ENCODE assay signal across 8 cellular contexts in genomic region chr16:85563515-85564276, GRCh38. TPM values are rescaled to one million over a fixed set of nuclear protein-coding genes. Genes with fewer than 3 reads are reported as not detected.
DNase-seq lines count a peak whose midpoint lies in the region; ATAC-seq, FAIRE-seq and TF ChIP-seq lines count a peak whose summit lies in the region.

No MANE protein-coding gene starts in this region.

- peaks cover 61% of the 10 kb centered on the region for H3K4me1 Mint-ChIP-seq in CD8-positive, alpha-beta T cell (ENCODE audit: low read depth)
- peaks cover 37 to 61% (median 42%) of the 10 kb centered on the region in 3 donors for H3K4me1 Mint-ChIP-seq in T-cell

- H3K4me3 ChIP-seq in CD8-positive, alpha-beta T cell (ENCODE audit: low read depth, low read length) = no peak overlapping the region
- H3K4me3 ChIP-seq in pancreas = no peak overlapping the region

- no peaks in the 10 kb centered on the region for H3K27me3 Mint-ChIP-seq in CD8-positive, alpha-beta T cell (ENCODE audit: low read depth)
- H3K27me3 Mint-ChIP-seq in T-cell = no peaks in the 10 kb centered on the region

- H3K9me3 ChIP-seq in CD8-positive, alpha-beta T cell (ENCODE audit: low read length) = no peaks in the 10 kb centered on the region
- H3K9me3 ChIP-seq in pancreas = no peaks in the 10 kb centered on the region

- POLR2A ChIA-PET in CD8-positive, alpha-beta T cell (lab: Charles Lee) = interaction anchor here (1.1 to 1.4 kb wide), 2 partner anchors 9 to 10 kb away, joined by 3 to 5 read pairs; no protein-coding TSS in a partner anchor
- POLR2A ChIA-PET in T-cell (lab: Charles Lee) = interaction anchor here in 1 of 2 donors (0.6 kb wide), 1 partner anchor 10 kb away, joined by 19 read pairs; no protein-coding TSS in a partner anchor

- no peaks in the 10 kb centered on the region for H3K36me3 Mint-ChIP-seq in CD8-positive, alpha-beta T cell
- peaks cover 2% of the 10 kb centered on the region for H3K36me3 Mint-ChIP-seq in T-cell

- no peak for DNase-seq in CD8-positive, alpha-beta T cell
- no peak for DNase-seq in T-cell
- DNase-seq in glomerular visceral epithelial cell (ENCODE audit: extremely low spot score) = peak; percentile 76
- DNase-seq in pancreas = peak in 3 of 6 donors; percentile 43 to 84 (median 63)
- no peak for DNase-seq in retina
- DNase-seq in iPS-NIHi7 (ENCODE audit: extremely low spot score) = no peak
- no peak for DNase-seq in anterior cingulate cortex (lab: John Stamatoyannopoulos, UW)
- no peak for DNase-seq in activated T-cell treated with anti-CD3 and anti-CD28 coated beads for 4 hours

- no peaks in the 10 kb centered on the region for H3K9me3 Mint-ChIP-seq in CD8-positive, alpha-beta T cell
- H3K9me3 Mint-ChIP-seq in T-cell = no peaks in the 10 kb centered on the region

- peaks cover 25% of the 10 kb centered on the region for H3K4me1 ChIP-seq in CD8-positive, alpha-beta T cell (ENCODE audit: insufficient read depth, low read length)
- peaks cover 6 to 35% (median 12%) of the 10 kb centered on the region in 3 donors for H3K4me1 ChIP-seq in pancreas

- H3K36me3 ChIP-seq in CD8-positive, alpha-beta T cell (ENCODE audit: insufficient read depth, low read length) = no peaks in the 10 kb centered on the region
- H3K36me3 ChIP-seq in pancreas = no peaks in the 10 kb centered on the region

- H3K27me3 ChIP-seq in CD8-positive, alpha-beta T cell (ENCODE audit: insufficient read depth, low read length) = no peaks in the 10 kb centered on the region
- no peaks in the 10 kb centered on the region for H3K27me3 ChIP-seq in pancreas

- H3K27ac Mint-ChIP-seq in CD8-positive, alpha-beta T cell = peak overlapping the region; percentile 70
- H3K27ac Mint-ChIP-seq in T-cell = peak overlapping the region; percentile 79 to 81

- WGBS in pancreas, 2 donors = 73 to 76% methylated on average over 19 of the region's 19 CpGs

- no peak for FAIRE-seq in pancreas (lab: Jason Lieb, UNC)

- intact Hi-C loops in CD8-positive, alpha-beta T cell (cut with DNase I, micrococcal nuclease) = no loop called here
- intact Hi-C loops in pancreas (cut with DNase I) = loop anchor here in 1 of 3 donors (5.0 kb wide), 1 partner anchor 141 kb away; no protein-coding TSS in a partner anchor

- H3K4me3 Mint-ChIP-seq in CD8-positive, alpha-beta T cell = no peak overlapping the region
- no peak overlapping the region for H3K4me3 Mint-ChIP-seq in T-cell

- H3K27ac ChIP-seq in CD8-positive, alpha-beta T cell (ENCODE audit: low read depth, low read length) = no peak overlapping the region
- peak overlapping the region in 1 of 4 donors; percentile 10 for H3K27ac ChIP-seq in pancreas

- no peak for TF ChIP-seq CTCF in CD8-positive, alpha-beta T cell (IDR thresholded peaks at IDR 0.05)
- no peak for TF ChIP-seq CTCF in pancreas (IDR thresholded peaks at IDR 0.05)

- CTCF ChIA-PET in CD8-positive, alpha-beta T cell (lab: Charles Lee) = interaction anchor here (0.8 to 2.1 kb wide), 7 partner anchors 11 to 144 kb away, joined by 3 to 8 read pairs (median 5); no protein-coding TSS in a partner anchor
- CTCF ChIA-PET in T-cell (lab: Charles Lee) = interaction anchor here in 1 of 2 donors (1.3 kb wide), 1 partner anchor 53 kb away, joined by 3 read pairs; no protein-coding TSS in a partner anchor

- no peak for ATAC-seq in CD8-positive, alpha-beta T cell
- no peak for ATAC-seq in T-cell (replicated peaks in 1 of 4)
- ATAC-seq in pancreas = peak in 3 of 4 donors; percentile 43 to 72 (median 61)

RNA-seq across cellular contexts. Expression of gene GSE1, which starts 49.4 kb away (rescaled TPM):
- total RNA-seq in CD8-positive, alpha-beta T cell = 10 to 100 TPM; 67.8 to 72.1 TPM
- total RNA-seq in T-cell = 10 to 100 TPM; 29.1 to 61.7 (median 37.4) TPM
- total RNA-seq in pancreas = 10 to 100 TPM; 32.0 to 50.3 (median 41.9) TPM
- polyA plus RNA-seq in pancreas = 10 to 100 TPM; 32.9 to 61.5 TPM

Comparison
In these comparisons a context has a peak if more than half of its experiments do, and no peak if none do; other contexts are left out.
1. ATAC-seq: peak in pancreas (3 of 4); none in CD8-positive, alpha-beta T cell (single experiment) and T-cell (0 of 4).